12 cellular contexts compared by ENCODE assay signal in genomic region chr7:102671960-102672316, GRCh38. TPM values are rescaled to one million over a fixed set of nuclear protein-coding genes. Genes with fewer than 3 reads are reported as not detected.
DNase-seq lines count a peak whose midpoint lies in the region; ATAC-seq and TF ChIP-seq lines count a peak whose summit lies in the region.
"Not testable (repeated sequence)": the region's sequence is repeated elsewhere in the genome, so short reads cannot be mapped to it uniquely, and the experiment has no call there.
"Had no signal": no experiment of that assay in that cellular context is flagged by ENCODE, and none has a peak within 500 bp of the region (broad histone marks: within the 10 kb centered on the region; RNA-seq: fewer than 3 reads in every experiment).

No MANE protein-coding gene starts in this region.

- POLR2A ChIA-PET in HCT116 (lab: Charles Lee); activated CD4-positive, alpha-beta T cell treated with anti-CD3 and anti-CD28 coated beads for 36 hours (lab: Charles Lee): not testable (repeated sequence)

- not testable (repeated sequence) for H3K27ac Mint-ChIP-seq in activated CD4-positive, alpha-beta T cell treated with anti-CD3 and anti-CD28 coated beads for 36 hours

- WGBS in aorta, 2 donors = no CpG with 5 or more reads among the region's 10 CpGs

- not testable (repeated sequence) for H3K4me1 Mint-ChIP-seq in activated CD4-positive, alpha-beta T cell treated with anti-CD3 and anti-CD28 coated beads for 36 hours

- not testable (repeated sequence) for H4K20me1 ChIP-seq in HCT116 (ENCODE audit: insufficient read depth)

- not testable (repeated sequence) for H3K9me3 ChIP-seq in HCT116 (ENCODE audit: control insufficient read depth in 1 of 2, insufficient read depth in 1 of 2, low read depth in 1 of 2, low read length in 2 of 2); aorta (ENCODE audit: control insufficient read depth, low read length)

- H3K4me1 ChIP-seq in HCT116 (ENCODE audit: control insufficient read depth in 1 of 2, insufficient read depth in 2 of 2, low read length in 2 of 2); aorta (ENCODE audit: control insufficient read depth in 1 of 2, insufficient read depth in 2 of 2, low read length in 2 of 2): not testable (repeated sequence)

- not testable (repeated sequence) for H3K36me3 Mint-ChIP-seq in activated CD4-positive, alpha-beta T cell treated with anti-CD3 and anti-CD28 coated beads for 36 hours (ENCODE audit: low read depth)

- ATAC-seq in GM18858 (IDR thresholded peaks at IDR 0.05; ENCODE audit: unreplicated experiment) (peak; percentile 17), GM19463 (IDR thresholded peaks at IDR 0.05; ENCODE audit: unreplicated experiment) (peak; percentile 27), HCT116 (peak; percentile 54), HG02981 (IDR thresholded peaks at IDR 0.05; ENCODE audit: unreplicated experiment) (peak; percentile 23), HG03442 (IDR thresholded peaks at IDR 0.05; ENCODE audit: unreplicated experiment) (peak; percentile 33), left colon (peak; percentile 4), aorta (ENCODE audit: low FRiP score) (peak; percentile 33)
- ATAC-seq in activated CD4-positive, alpha-beta T cell treated with anti-CD3 and anti-CD28 coated beads for 36 hours = peak; percentile 7

- intact Hi-C loops in HCT116 (cut with micrococcal nuclease); activated CD4-positive, alpha-beta T cell treated with anti-CD3 and anti-CD28 coated beads for 36 hours (cut with DNase I, micrococcal nuclease); left colon (cut with DNase I, micrococcal nuclease); aorta (cut with DNase I): not testable (repeated sequence)

- CTCF ChIA-PET in HCT116 (lab: Charles Lee); activated CD4-positive, alpha-beta T cell treated with anti-CD3 and anti-CD28 coated beads for 36 hours (lab: Charles Lee): not testable (repeated sequence)

- H3K4me2 ChIP-seq in HCT116 (ENCODE audit: low read length) = not testable (repeated sequence)

- RAD21 ChIA-PET in HCT116 (lab: Charles Lee; ENCODE audit: low non-redundant PET in 1 of 2, low total read pairs in 2 of 2, uncharacterized antibody in 2 of 2, unreplicated experiment in 2 of 2) = not testable (repeated sequence)

- H3K27me3 ChIP-seq in HCT116 (ENCODE audit: insufficient read depth, low read length); aorta (ENCODE audit: control insufficient read depth in 1 of 2, insufficient read depth in 2 of 2, low read length in 1 of 2): not testable (repeated sequence)

- DNase-seq in HCT116 (ENCODE audit: low read depth, low spot score); activated CD4-positive, alpha-beta T cell treated with anti-CD3 and anti-CD28 coated beads for 36 hours; left colon; aorta: not testable (repeated sequence)

- not testable (repeated sequence) for TF ChIP-seq POLR2A in HCT116 (IDR thresholded peaks at IDR 0.05; ENCODE audit: borderline replicate concordance, extremely low read depth, insufficient read depth, insufficient read length)

- not testable (repeated sequence) for H3K9me3 Mint-ChIP-seq in activated CD4-positive, alpha-beta T cell treated with anti-CD3 and anti-CD28 coated beads for 36 hours (ENCODE audit: low read depth)

- not testable (repeated sequence) for H2AFZ ChIP-seq in HCT116 (ENCODE audit: low read depth, low read length, poor library complexity, severe bottlenecking)

- not testable (repeated sequence) for H3K4me3 Mint-ChIP-seq in activated CD4-positive, alpha-beta T cell treated with anti-CD3 and anti-CD28 coated beads for 36 hours

- not testable (repeated sequence) for TF ChIP-seq RAD21 in HCT116 (IDR thresholded peaks at IDR 0.05; ENCODE audit: low read depth)

- TF ChIP-seq CTCF in HCT116 (IDR thresholded peaks at IDR 0.05 in 2 of 3, conservative IDR thresholded peaks at IDR 0.05 in 1 of 3; ENCODE audit: borderline replicate concordance in 1 of 3, insufficient read depth in 1 of 3, low read depth in 2 of 3, low read length in 2 of 3) = not testable (repeated sequence)

- not testable (repeated sequence) for H3K9ac ChIP-seq in HCT116 (ENCODE audit: low read length)

- not testable (repeated sequence) for H3K27me3 Mint-ChIP-seq in activated CD4-positive, alpha-beta T cell treated with anti-CD3 and anti-CD28 coated beads for 36 hours

- not testable (repeated sequence) for BruUV-seq in HCT116 (replicated peaks; lab: Mats Ljungman, UMichigan)

- H3K4me3 ChIP-seq in HCT116 (replicated peaks in 1 of 2; ENCODE audit: low read depth in 1 of 2, low read length in 2 of 2); aorta (ENCODE audit: low read length in 2 of 2): not testable (repeated sequence)

- H3K9me2 ChIP-seq in HCT116 (ENCODE audit: insufficient read depth) = not testable (repeated sequence)

- H3K36me3 ChIP-seq in HCT116 (ENCODE audit: control insufficient read depth in 1 of 2, insufficient read depth in 2 of 2, low read length in 2 of 2); aorta (ENCODE audit: control insufficient read depth in 1 of 2, insufficient read depth in 2 of 2, low read length in 1 of 2): not testable (repeated sequence)

- H3K79me2 ChIP-seq in HCT116 (ENCODE audit: insufficient read depth, low read length) = not testable (repeated sequence)

- not testable (repeated sequence) for H3K27ac ChIP-seq in HCT116 (ENCODE audit: low read depth, low read length); aorta (ENCODE audit: low read depth in 1 of 2, low read length in 2 of 2)

RNA-seq across cellular contexts. Expression of gene POLR2J2, which starts 0.5 kb away (rescaled TPM):
- total RNA-seq in HCT116 (2021; ENCODE audit: unreplicated experiment) (6.2 TPM), left colon (10 to 100 TPM in 1 of 2 donors, 1 to 10 TPM in 1; 7.9 to 11.9 TPM), aorta (10 to 100 TPM in 1 of 2 donors, 1 to 10 TPM in 1; 10.0 to 22.1 TPM)
- polyA plus RNA-seq in HCT116 (2012) = 0.80 and 1.6 TPM in 2 replicates
- total RNA-seq in activated CD4-positive, alpha-beta T cell treated with anti-CD3 and anti-CD28 coated beads for 36 hours = 10 to 100 TPM; 20.0 to 38.2 TPM
- 1 to 10 TPM in 1 of 2 donors, not detected in 1; 4.4 TPM for polyA plus RNA-seq in aorta

RNA-seq across cellular contexts. Expression of gene SPDYE2B, which starts 21.8 kb away (rescaled TPM):
- not detected for total RNA-seq in HCT116 (2021; ENCODE audit: unreplicated experiment)
- 0.12 and 0.17 TPM in 2 replicates for polyA plus RNA-seq in HCT116 (2012)
- total RNA-seq in activated CD4-positive, alpha-beta T cell treated with anti-CD3 and anti-CD28 coated beads for 36 hours = not detected
- total RNA-seq in left colon = not detected
- not detected for total RNA-seq in aorta
- not detected for polyA plus RNA-seq in aorta
- total RNA-seq: Caco-2, esophagus mucosa, liver, thoracic aorta had no signal

RNA-seq across cellular contexts. Expression of gene UPK3BL1, which starts 29.3 kb away (rescaled TPM):
- 7.1 TPM for total RNA-seq in HCT116 (2021; ENCODE audit: unreplicated experiment)
- 12.0 and 13.4 TPM in 2 replicates for polyA plus RNA-seq in HCT116 (2012)
- total RNA-seq in activated CD4-positive, alpha-beta T cell treated with anti-CD3 and anti-CD28 coated beads for 36 hours = 1 to 10 TPM in 1 of 2 experiments, not detected in 1; 4.0 TPM
- 10 to 100 TPM in 1 of 2 donors, 1 to 10 TPM in 1; 6.3 to 27.5 TPM for total RNA-seq in left colon
- total RNA-seq in aorta = 10 to 100 TPM in 1 of 2 donors, 1 to 10 TPM in 1; 7.5 to 28.4 TPM
- polyA plus RNA-seq in aorta = 100 to 1,000 TPM in 1 of 2 donors, 10 to 100 TPM in 1; 21.0 to 142 TPM

RNA-seq across cellular contexts. Expression of gene RASA4, which starts 55.4 kb away (rescaled TPM):
- 18.3 TPM for total RNA-seq in HCT116 (2021; ENCODE audit: unreplicated experiment)
- polyA plus RNA-seq in HCT116 (2012) = 9.6 and 13.1 TPM in 2 replicates
- 10 to 100 TPM; 32.2 to 33.7 TPM for total RNA-seq in activated CD4-positive, alpha-beta T cell treated with anti-CD3 and anti-CD28 coated beads for 36 hours
- total RNA-seq in left colon = 10 to 100 TPM; 16.7 to 31.9 TPM
- total RNA-seq in aorta = 100 to 1,000 TPM; 133 to 354 TPM
- 10 to 100 TPM; 19.2 to 62.0 TPM for polyA plus RNA-seq in aorta

Comparison
In these comparisons a context has a peak if more than half of its experiments do, and no peak if none do; other contexts are left out.
1. ATAC-seq: peak in every context shown above with its lines; median percentile 54 in HCT116; 33 in HG03442; 33 in aorta; 27 in GM19463; 23 in HG02981; 17 in GM18858; 7 in activated CD4-positive, alpha-beta T cell treated with anti-CD3 and anti-CD28 coated beads for 36 hours; 4 in left colon.